ENCODE assay signal across 9 cellular contexts in genomic region chr9:98861881-98862501, GRCh38. TPM values are rescaled to one million over a fixed set of nuclear protein-coding genes. Genes with fewer than 3 reads are reported as not detected.
DNase-seq lines count a peak whose midpoint lies in the region; ATAC-seq, FAIRE-seq and TF ChIP-seq lines count a peak whose summit lies in the region.
"Had no signal": no experiment of that assay in that cellular context is flagged by ENCODE, and none has a peak within 500 bp of the region (broad histone marks: within the 10 kb centered on the region; RNA-seq: fewer than 3 reads in every experiment).

No MANE protein-coding gene starts in this region.

- H3K27ac ChIP-seq in body of pancreas (peak overlapping the region in 1 of 4 donors; percentile 55), vagina (peak overlapping the region; percentile 64), lower lobe of right lung (no peak overlapping the region)

- DNase-seq in activated naive CD8-positive, alpha-beta T cell treated with anti-CD3 and anti-CD28 coated beads, Interleukin-2, amount 50 U/mL, for 24 hours: no peak
- no peak for DNase-seq in activated naive CD8-positive, alpha-beta T cell treated with anti-CD3 and anti-CD28 coated beads for 36 hours
- DNase-seq in body of pancreas: peak in 3 of 4 donors; percentile 24 to 46 (median 30)
- DNase-seq in lower leg skin (ENCODE audit: low spot score in 2 of 2): peak; percentile 71 to 88
- peak in 1 of 2 donors; percentile 97 for DNase-seq in vagina (ENCODE audit: extremely low spot score in 2 of 2)
- DNase-seq in lower lobe of right lung: no peak
- DNase-seq in GM12892 (ENCODE audit: insufficient read length): no peak

- no peak overlapping the region for H3K27ac Mint-ChIP-seq in activated naive CD8-positive, alpha-beta T cell treated with anti-CD3 and anti-CD28 coated beads, Interleukin-2, amount 50 U/mL, for 24 hours
- H3K27ac Mint-ChIP-seq in activated naive CD8-positive, alpha-beta T cell treated with anti-CD3 and anti-CD28 coated beads for 36 hours: no peak overlapping the region
- H3K27ac Mint-ChIP-seq: B cell had no signal

- H3K4me1 ChIP-seq in body of pancreas (peaks cover 30% of the 10 kb centered on the region), vagina (peaks cover 51% of the 10 kb centered on the region), lower lobe of right lung (peaks cover 8% of the 10 kb centered on the region)

- TF ChIP-seq POLR2A in body of pancreas (IDR thresholded peaks at IDR 0.05) (no peak), lower leg skin (IDR thresholded peaks at IDR 0.05) (no peak), vagina (IDR thresholded peaks at IDR 0.05) (no peak), GM12892 (IDR thresholded peaks at IDR 0.05; ENCODE audit: low read depth, low read length) (no peak)

- H3K4me3 ChIP-seq in body of pancreas (no peak overlapping the region), lower leg skin (ENCODE audit: low read depth, poor library complexity, severe bottlenecking) (no peak overlapping the region), vagina (no peak overlapping the region), lower lobe of right lung (no peak overlapping the region)

- no peak overlapping the region for H3K4me3 Mint-ChIP-seq in activated naive CD8-positive, alpha-beta T cell treated with anti-CD3 and anti-CD28 coated beads, Interleukin-2, amount 50 U/mL, for 24 hours
- no peak overlapping the region for H3K4me3 Mint-ChIP-seq in activated naive CD8-positive, alpha-beta T cell treated with anti-CD3 and anti-CD28 coated beads for 36 hours
- H3K4me3 Mint-ChIP-seq: B cell had no signal

- H3K36me3 ChIP-seq in body of pancreas (replicated peaks in 1 of 2; ENCODE audit: insufficient read depth in 1 of 2, low read depth in 2 of 2): no peaks in the 10 kb centered on the region
- no peaks in the 10 kb centered on the region for H3K36me3 ChIP-seq in vagina
- H3K36me3 ChIP-seq in lower lobe of right lung: no peaks in the 10 kb centered on the region

- H3K27me3 Mint-ChIP-seq in activated naive CD8-positive, alpha-beta T cell treated with anti-CD3 and anti-CD28 coated beads, Interleukin-2, amount 50 U/mL, for 24 hours: peaks cover 13% of the 10 kb centered on the region
- H3K27me3 Mint-ChIP-seq in activated naive CD8-positive, alpha-beta T cell treated with anti-CD3 and anti-CD28 coated beads for 36 hours: peaks cover 13% of the 10 kb centered on the region

- H3K9me3 ChIP-seq in body of pancreas: no peaks in the 10 kb centered on the region
- no peaks in the 10 kb centered on the region for H3K9me3 ChIP-seq in vagina
- no peaks in the 10 kb centered on the region for H3K9me3 ChIP-seq in lower lobe of right lung

- H3K27me3 ChIP-seq in body of pancreas (no peaks in the 10 kb centered on the region), vagina (no peaks in the 10 kb centered on the region), lower lobe of right lung (ENCODE audit: low read depth) (no peaks in the 10 kb centered on the region)

- no peaks in the 10 kb centered on the region for H3K9me3 Mint-ChIP-seq in activated naive CD8-positive, alpha-beta T cell treated with anti-CD3 and anti-CD28 coated beads, Interleukin-2, amount 50 U/mL, for 24 hours
- H3K9me3 Mint-ChIP-seq in activated naive CD8-positive, alpha-beta T cell treated with anti-CD3 and anti-CD28 coated beads for 36 hours: no peaks in the 10 kb centered on the region

- FAIRE-seq in GM12892 (lab: Jason Lieb, UNC): no peak

- no peaks in the 10 kb centered on the region for H3K36me3 Mint-ChIP-seq in activated naive CD8-positive, alpha-beta T cell treated with anti-CD3 and anti-CD28 coated beads, Interleukin-2, amount 50 U/mL, for 24 hours (ENCODE audit: low read depth)
- H3K36me3 Mint-ChIP-seq in activated naive CD8-positive, alpha-beta T cell treated with anti-CD3 and anti-CD28 coated beads for 36 hours: no peaks in the 10 kb centered on the region

- 65 to 83% methylated on average over 7 of the region's 7 CpGs for WGBS in body of pancreas, 2 donors
- WGBS in lower leg skin, 2 donors: 52 to 62% methylated on average over 7 of the region's 7 CpGs

- no peaks in the 10 kb centered on the region for H3K4me1 Mint-ChIP-seq in activated naive CD8-positive, alpha-beta T cell treated with anti-CD3 and anti-CD28 coated beads, Interleukin-2, amount 50 U/mL, for 24 hours
- peaks cover 4% of the 10 kb centered on the region for H3K4me1 Mint-ChIP-seq in activated naive CD8-positive, alpha-beta T cell treated with anti-CD3 and anti-CD28 coated beads for 36 hours
- H3K4me1 Mint-ChIP-seq: B cell had no signal

- ATAC-seq in activated naive CD8-positive, alpha-beta T cell treated with anti-CD3 and anti-CD28 coated beads, Interleukin-2, amount 50 U/mL, for 24 hours: peak; percentile 71
- ATAC-seq in body of pancreas (peak; percentile 50), lower lobe of right lung (no peak), GM21723 (IDR thresholded peaks at IDR 0.05; ENCODE audit: unreplicated experiment) (no peak)

- intact Hi-C loops in body of pancreas (cut with DNase I) (loop anchor here (5.0 kb wide), 1 partner anchor 135 kb away; no protein-coding TSS in a partner anchor), lower leg skin (cut with DNase I; ENCODE audit: low total_unique reads) (no loop called here), vagina (cut with DNase I) (loop anchor here (1.0 to 5.0 kb wide), 2 partner anchors 115 to 136 kb away; no protein-coding TSS in a partner anchor), lower lobe of right lung (cut with DNase I) (loop anchor here (10.0 kb wide), 1 partner anchor 133 kb away; no protein-coding TSS in a partner anchor)

- no peak for TF ChIP-seq CTCF in body of pancreas (IDR thresholded peaks at IDR 0.05)
- no peak for TF ChIP-seq CTCF in lower leg skin (IDR thresholded peaks at IDR 0.05)
- TF ChIP-seq CTCF in vagina (IDR thresholded peaks at IDR 0.05): no peak
- no peak for TF ChIP-seq CTCF in lower lobe of right lung (IDR thresholded peaks at IDR 0.05)

RNA-seq across cellular contexts. Expression of gene GALNT12, which starts 54.5 kb away (rescaled TPM):
- total RNA-seq in activated naive CD8-positive, alpha-beta T cell treated with anti-CD3 and anti-CD28 coated beads for 36 hours: 10 to 100 TPM in 1 of 2 experiments, 1 to 10 TPM in 1; 9.2 to 10.9 TPM
- 10 to 100 TPM; 13.0 to 53.1 TPM for total RNA-seq in body of pancreas
- total RNA-seq in lower leg skin: 1 to 10 TPM; 4.9 to 8.5 (median 6.4) TPM
- total RNA-seq in vagina: 5.4 TPM
- total RNA-seq in lower lobe of right lung: 23.2 TPM
- 0.49 TPM for polyA plus RNA-seq in GM12892 (2012; ENCODE audit: missing spikeins)

Comparison
In these comparisons a context has a peak if more than half of its experiments do, and no peak if none do; other contexts are left out.
1. ATAC-seq: peak in activated naive CD8-positive, alpha-beta T cell treated with anti-CD3 and anti-CD28 coated beads, Interleukin-2, amount 50 U/mL, for 24 hours (single experiment) and body of pancreas (single experiment); none in lower lobe of right lung (0 of 2) and GM21723 (single experiment).
2. DNase-seq: peak in body of pancreas (3 of 4) and lower leg skin (2 of 2); none in activated naive CD8-positive, alpha-beta T cell treated with anti-CD3 and anti-CD28 coated beads, Interleukin-2, amount 50 U/mL, for 24 hours (single experiment), activated naive CD8-positive, alpha-beta T cell treated with anti-CD3 and anti-CD28 coated beads for 36 hours (single experiment), lower lobe of right lung (single experiment) and GM12892 (single experiment).